ENCODE assay signal across 24 cellular contexts in genomic region chr13:19150226-19150625, GRCh38. TPM values are rescaled to one million over a fixed set of nuclear protein-coding genes. Genes with fewer than 3 reads are reported as not detected.
A peak's percentile ranks its signal among the peaks of the same experiment; 100 is the strongest.
DNase-seq lines count a peak whose midpoint lies in the region; ATAC-seq and TF ChIP-seq lines count a peak whose summit lies in the region.
"Had no signal": no experiment of that assay in that cellular context is flagged by ENCODE, and none has a peak within 500 bp of the region (broad histone marks: within the 10 kb centered on the region; RNA-seq: fewer than 3 reads in every experiment).

No MANE protein-coding gene starts in this region.

- H3K36me3 Mint-ChIP-seq in naive thymus-derived CD4-positive, alpha-beta T cell: peaks cover 0 to 7% (median 0%) of the 10 kb centered on the region in 5 donors
- H3K36me3 Mint-ChIP-seq: CD14-positive monocyte; CD4-positive, alpha-beta memory T cell; CD4-positive, CD25-positive, alpha-beta regulatory T cell; CD8-positive, alpha-beta memory T cell had no signal

- intact Hi-C loops in naive thymus-derived CD4-positive, alpha-beta T cell (cut with micrococcal nuclease): no loop called here
- intact Hi-C loops in upper lobe of right lung (cut with DNase I): no loop called here
- intact Hi-C loops in vagina (cut with DNase I): no loop called here

- H3K27ac ChIP-seq in gastroesophageal sphincter: no peak overlapping the region
- H3K27ac ChIP-seq in naive thymus-derived CD4-positive, alpha-beta T cell (ENCODE audit: low read depth, low read length): no peak overlapping the region
- no peak overlapping the region for H3K27ac ChIP-seq in upper lobe of right lung
- H3K27ac ChIP-seq in vagina: no peak overlapping the region
- H3K27ac ChIP-seq: BLaER1 had no signal

- H3K27me3 ChIP-seq in H7 (ENCODE audit: control insufficient read depth, insufficient read depth, low read length) (no peaks in the 10 kb centered on the region), gastroesophageal sphincter (no peaks in the 10 kb centered on the region), upper lobe of right lung (no peaks in the 10 kb centered on the region), vagina (no peaks in the 10 kb centered on the region)
- no peaks in the 10 kb centered on the region for H3K27me3 ChIP-seq in naive thymus-derived CD4-positive, alpha-beta T cell (ENCODE audit: control insufficient read depth in 2 of 2, insufficient read depth in 2 of 2, low read length in 2 of 2)
- H3K27me3 ChIP-seq: BE2C, BLaER1 had no signal

- no peaks in the 10 kb centered on the region for H3K4me1 Mint-ChIP-seq in naive thymus-derived CD4-positive, alpha-beta T cell
- H3K4me1 Mint-ChIP-seq: CD14-positive monocyte; CD4-positive, alpha-beta memory T cell; CD4-positive, CD25-positive, alpha-beta regulatory T cell; CD8-positive, alpha-beta memory T cell had no signal

- peaks cover 0 to 26% (median 9%) of the 10 kb centered on the region in 11 donors for H3K9me3 Mint-ChIP-seq in naive thymus-derived CD4-positive, alpha-beta T cell

- H3K4me1 ChIP-seq in gastroesophageal sphincter (no peaks in the 10 kb centered on the region), upper lobe of right lung (peaks cover 3% of the 10 kb centered on the region), vagina (no peaks in the 10 kb centered on the region)
- no peaks in the 10 kb centered on the region for H3K4me1 ChIP-seq in naive thymus-derived CD4-positive, alpha-beta T cell (ENCODE audit: control insufficient read depth in 2 of 2, insufficient read depth in 2 of 2, low read length in 2 of 2)
- H3K4me1 ChIP-seq: BE2C had no signal

- TF ChIP-seq POLR2A in gastroesophageal sphincter (IDR thresholded peaks at IDR 0.05) (no peak), vagina (IDR thresholded peaks at IDR 0.05) (no peak)

- no peak overlapping the region for H3K27ac Mint-ChIP-seq in naive thymus-derived CD4-positive, alpha-beta T cell
- H3K27ac Mint-ChIP-seq: CD4-positive, alpha-beta memory T cell; CD4-positive, CD25-positive, alpha-beta regulatory T cell; CD8-positive, alpha-beta memory T cell had no signal

- no peak for TF ChIP-seq EP300 in gastroesophageal sphincter (IDR thresholded peaks at IDR 0.05)

- TF ChIP-seq CTCF in gastroesophageal sphincter (IDR thresholded peaks at IDR 0.05) (no peak), upper lobe of right lung (IDR thresholded peaks at IDR 0.05) (no peak), vagina (IDR thresholded peaks at IDR 0.05) (no peak)

- POLR2A ChIA-PET in naive thymus-derived CD4-positive, alpha-beta T cell (lab: Charles Lee): no interaction called here

- no peak overlapping the region for H3K4me3 ChIP-seq in H7 (ENCODE audit: insufficient read depth, low read depth, low read length)
- no peak overlapping the region for H3K4me3 ChIP-seq in gastroesophageal sphincter
- no peak overlapping the region for H3K4me3 ChIP-seq in naive thymus-derived CD4-positive, alpha-beta T cell (ENCODE audit: low read length)
- H3K4me3 ChIP-seq in upper lobe of right lung: no peak overlapping the region
- no peak overlapping the region for H3K4me3 ChIP-seq in vagina
- H3K4me3 ChIP-seq: BLaER1 had no signal

- peaks cover 0 to 19% (median 5%) of the 10 kb centered on the region in 5 donors for H3K27me3 Mint-ChIP-seq in naive thymus-derived CD4-positive, alpha-beta T cell
- H3K27me3 Mint-ChIP-seq: CD4-positive, CD25-positive, alpha-beta regulatory T cell; CD8-positive, alpha-beta memory T cell had no signal

- DNase-seq in H7 (peak; percentile 12), upper lobe of right lung (no peak), DMS53 treated with DMSO at 0.1 percent for 48 hours (lab: John Stamatoyannopoulos, UW; ENCODE audit: unreplicated experiment) (no peak), vagina (ENCODE audit: extremely low spot score in 2 of 2) (no peak)
- DNase-seq in naive thymus-derived CD4-positive, alpha-beta T cell: no peak
- DNase-seq: 8988T; ACHN; BE2C; C1 segment of cervical spinal cord; CD4-positive, alpha-beta memory T cell; CD4-positive, CD25-positive, alpha-beta regulatory T cell; CD8-positive, alpha-beta memory T cell; COR-L47; DMS 273 treated with DMSO at 0.1 percent for 48 hours; DMS153; DMS53; DMS79 treated with DMSO at 0.1 percent for 48 hours; GF-D8 had no signal

- peak; percentile 17 for ATAC-seq in gastroesophageal sphincter
- peak; percentile 12 for ATAC-seq in naive thymus-derived CD4-positive, alpha-beta T cell
- peak; percentile 8 for ATAC-seq in upper lobe of right lung
- ATAC-seq in GM19452 (IDR thresholded peaks at IDR 0.05; ENCODE audit: unreplicated experiment): no peak

- H3K4me3 Mint-ChIP-seq in naive thymus-derived CD4-positive, alpha-beta T cell: no peak overlapping the region
- H3K4me3 Mint-ChIP-seq: CD14-positive monocyte; CD4-positive, alpha-beta memory T cell; CD8-positive, alpha-beta memory T cell had no signal

- H3K9me3 ChIP-seq in gastroesophageal sphincter: peaks cover 0 to 22% (median 0%) of the 10 kb centered on the region in 3 donors
- peaks cover 0 to 7% (median 0%) of the 10 kb centered on the region in 3 experiments for H3K9me3 ChIP-seq in naive thymus-derived CD4-positive, alpha-beta T cell (ENCODE audit: control insufficient read depth in 2 of 3, low read length in 3 of 3)
- no peaks in the 10 kb centered on the region for H3K9me3 ChIP-seq in upper lobe of right lung
- no peaks in the 10 kb centered on the region for H3K9me3 ChIP-seq in vagina
- H3K9me3 ChIP-seq: BLaER1 had no signal

- CTCF ChIA-PET in naive thymus-derived CD4-positive, alpha-beta T cell (lab: Charles Lee): no interaction called here

- H3K36me3 ChIP-seq in H7 (replicated peaks; ENCODE audit: control insufficient read depth, insufficient read depth, low read length): no peaks in the 10 kb centered on the region
- no peaks in the 10 kb centered on the region for H3K36me3 ChIP-seq in gastroesophageal sphincter
- no peaks in the 10 kb centered on the region for H3K36me3 ChIP-seq in naive thymus-derived CD4-positive, alpha-beta T cell (ENCODE audit: control insufficient read depth in 2 of 3, insufficient read depth in 3 of 3, low read length in 3 of 3)
- H3K36me3 ChIP-seq in upper lobe of right lung: no peaks in the 10 kb centered on the region
- no peaks in the 10 kb centered on the region for H3K36me3 ChIP-seq in vagina
- H3K36me3 ChIP-seq: BE2C, BLaER1 had no signal

- 50 to 84% methylated on average over 1 to 4 of the region's 10 CpGs for WGBS in gastroesophageal sphincter (ENCODE audit: low coverage in 1 of 2), 2 donors

RNA-seq across cellular contexts. Expression of gene TUBA3C, which starts 31.4 kb away (rescaled TPM):
- not detected in 2 replicates for total RNA-seq in H7 (2014; rRNA removed; shearing (Covaris generic))
- not detected for total RNA-seq in gastroesophageal sphincter
- not detected for total RNA-seq in naive thymus-derived CD4-positive, alpha-beta T cell
- polyA plus RNA-seq in naive thymus-derived CD4-positive, alpha-beta T cell: not detected
- not detected for total RNA-seq in upper lobe of right lung
- total RNA-seq in vagina: not detected
- total RNA-seq: A673; CD4-positive, alpha-beta memory T cell; CD4-positive, CD25-positive, alpha-beta regulatory T cell; CD8-positive, alpha-beta memory T cell had no signal
- polyA plus RNA-seq: AG04450; CD14-positive monocyte; CD4-positive, alpha-beta memory T cell; CD4-positive, CD25-positive, alpha-beta regulatory T cell; CD8-positive, alpha-beta memory T cell had no signal
